In the genomic region with DNA sequence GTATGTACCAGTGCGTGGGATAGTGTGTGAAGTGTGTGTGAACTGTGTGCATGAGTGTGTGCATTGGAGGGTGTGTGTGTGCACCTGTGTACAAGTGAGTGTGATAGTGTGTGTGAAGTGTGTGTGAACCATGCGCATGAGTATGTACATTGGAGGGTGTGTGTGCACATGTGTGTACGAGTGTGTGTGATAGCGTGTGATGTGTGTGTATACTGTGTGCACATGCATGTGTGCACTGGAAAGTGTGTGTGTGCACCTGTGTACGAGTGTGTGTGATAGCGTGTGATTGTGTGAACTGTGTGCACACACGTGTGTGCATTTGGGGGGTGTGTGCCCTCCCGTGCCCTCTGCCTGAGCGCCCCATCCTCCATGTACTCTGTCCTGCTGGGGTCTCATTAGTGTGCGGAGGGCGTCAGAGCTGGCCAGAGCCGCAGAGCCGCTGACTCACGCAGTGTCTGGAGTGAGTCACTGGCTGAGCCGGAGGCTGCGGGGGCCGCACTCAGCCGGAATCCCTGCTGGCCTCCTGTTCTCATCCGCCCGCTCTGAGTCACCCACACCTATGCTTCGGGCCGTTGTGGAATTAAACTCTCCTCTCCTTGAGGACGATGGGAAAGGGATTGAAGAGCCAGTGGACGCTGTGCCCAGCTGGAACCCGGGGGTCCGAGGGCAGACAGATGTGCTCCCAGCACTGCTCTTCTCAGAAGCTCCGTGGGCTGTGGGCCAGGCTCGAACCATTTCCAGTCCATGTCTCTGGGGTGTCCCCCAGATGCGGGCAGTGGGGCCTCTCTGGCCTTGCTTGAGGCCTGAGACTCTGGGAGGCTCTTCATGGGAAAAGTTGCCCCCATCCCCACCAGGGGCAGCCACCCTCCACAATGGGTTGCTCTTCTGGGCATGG, we compare ENCODE assay signal across 9 cellular contexts. TPM values are rescaled to one million over a fixed set of nuclear protein-coding genes. Genes with fewer than 3 reads are reported as not detected.
DNase-seq lines count a peak whose midpoint lies in the region; ATAC-seq, FAIRE-seq and TF ChIP-seq lines count a peak whose summit lies in the region.
"Had no signal": no experiment of that assay in that cellular context is flagged by ENCODE, and none has a peak within 500 bp of the region (broad histone marks: within the 10 kb centered on the region; RNA-seq: fewer than 3 reads in every experiment).

No MANE protein-coding gene starts in this region.

- DNase-seq in HuH-7.5 (ENCODE audit: low spot score) (peak; percentile 71), GM12878 (ENCODE audit: low read depth, low spot score) (no peak), kidney (peak; percentile 86), KG1 (lab: John Stamatoyannopoulos, UW) (no peak), globus pallidus (ENCODE audit: low spot score) (no peak), MM.1S (no peak)
- DNase-seq: activated B cell treated with CpG ODN at 0.5 μM for 24 hours had no signal

- H3K36me3 ChIP-seq in ACC112 (ENCODE audit: insufficient read depth, low read length) = no peaks in the 10 kb centered on the region
- no peaks in the 10 kb centered on the region for H3K36me3 ChIP-seq in GM12878 (ENCODE audit: control insufficient read depth in 2 of 2, insufficient read depth in 2 of 2, low read length in 1 of 2)
- no peaks in the 10 kb centered on the region for H3K36me3 ChIP-seq in kidney (ENCODE audit: control insufficient read depth in 1 of 2, insufficient read depth in 2 of 2, low read length in 2 of 2)
- H3K36me3 ChIP-seq in MM.1S (replicated peaks; ENCODE audit: insufficient read depth, low read length) = no peaks in the 10 kb centered on the region

- H3K4me3 ChIP-seq in ACC112 (ENCODE audit: low read depth, low read length) = peak overlapping the region; percentile 32; the same call in 1 of the 2 replicates
- H3K4me3 ChIP-seq in GM12878 = no peak overlapping the region
- no peak overlapping the region for H3K4me3 ChIP-seq in kidney (ENCODE audit: low read length in 2 of 2)
- no peak overlapping the region for H3K4me3 ChIP-seq in MM.1S (ENCODE audit: low read length)

- POLR2A ChIA-PET in GM12878 (lab: Charles Lee) = no interaction called here

- H3K9me3 ChIP-seq in GM12878 (replicated peaks; ENCODE audit: control insufficient read depth, insufficient read depth, low read length) (no peaks in the 10 kb centered on the region), kidney (ENCODE audit: control insufficient read depth in 1 of 2, low read length in 2 of 2) (no peaks in the 10 kb centered on the region), MM.1S (replicated peaks; ENCODE audit: insufficient read depth, low read length) (no peaks in the 10 kb centered on the region)

- no peak overlapping the region for H3K9ac ChIP-seq in GM12878 (ENCODE audit: control insufficient read depth, insufficient read depth, low read length)
- no peak overlapping the region for H3K9ac ChIP-seq in kidney (ENCODE audit: low read length in 2 of 2)
- no peak overlapping the region for H3K9ac ChIP-seq in MM.1S (ENCODE audit: low read length)

- 75% methylated on average over 29 of the region's 29 CpGs for WGBS in GM12878 (ENCODE audit: insufficient coverage, insufficient replicate concordance, low lambda C conversion rate, missing lambda C conversion rate)

- TF ChIP-seq CTCF in GM12878 (IDR thresholded peaks at IDR 0.05 in 2 of 3, conservative IDR thresholded peaks at IDR 0.05 in 1 of 3; ENCODE audit: control insufficient read depth in 2 of 3, extremely low read depth in 1 of 3, insufficient read depth in 1 of 3, low read depth in 3 of 3, low read length in 3 of 3) (no peak), kidney (IDR thresholded peaks at IDR 0.05; ENCODE audit: borderline replicate concordance, extremely low read depth, insufficient read depth) (no peak), MM.1S (IDR thresholded peaks at IDR 0.05; ENCODE audit: low read length) (no peak)

- H3K27ac ChIP-seq in ACC112 (ENCODE audit: low read depth, low read length) = peak overlapping the region; percentile 84
- H3K27ac ChIP-seq in GM12878 (ENCODE audit: control insufficient read depth, insufficient read depth) = no peak overlapping the region
- H3K27ac ChIP-seq in kidney (ENCODE audit: low read depth in 2 of 2, low read length in 2 of 2) = no peak overlapping the region
- no peak overlapping the region for H3K27ac ChIP-seq in MM.1S (ENCODE audit: low read length)

- in situ Hi-C loops in GM12878 (cut with MboI) = no loop called here

- H3K4me1 ChIP-seq in ACC112 (ENCODE audit: control insufficient read depth, insufficient read depth, low read length, unreplicated experiment) (peaks cover 28% of the 10 kb centered on the region), GM12878 (ENCODE audit: control insufficient read depth, insufficient read depth, low read length) (peaks cover 8% of the 10 kb centered on the region), kidney (ENCODE audit: control insufficient read depth in 1 of 2, insufficient read depth in 1 of 2, low read depth in 1 of 2, low read length in 2 of 2) (peaks cover 0 to 3% of the 10 kb centered on the region in 2 donors), MM.1S (ENCODE audit: low read length) (no peaks in the 10 kb centered on the region)

- H4K20me1 ChIP-seq in GM12878 (ENCODE audit: control insufficient read depth, insufficient read depth) (peaks cover 5% of the 10 kb centered on the region; the same call in 1 of the 2 replicates), MM.1S (ENCODE audit: insufficient read depth, low read length) (no peaks in the 10 kb centered on the region)

- H3K79me2 ChIP-seq in ACC112 (ENCODE audit: control insufficient read depth, insufficient read depth, low read length, unreplicated experiment) (no peaks in the 10 kb centered on the region), GM12878 (ENCODE audit: control insufficient read depth, insufficient read depth, low read length) (no peaks in the 10 kb centered on the region), MM.1S (ENCODE audit: low read length) (no peaks in the 10 kb centered on the region)

- TF ChIP-seq EP300 in GM12878 (IDR thresholded peaks at IDR 0.05; ENCODE audit: borderline replicate concordance in 1 of 2, control insufficient read depth in 1 of 2, low read depth in 2 of 2, low read length in 2 of 2) = no peak

- TF ChIP-seq RAD21 in GM12878 (IDR thresholded peaks at IDR 0.05; ENCODE audit: insufficient read depth, low read depth, low read length) = no peak

- ATAC-seq in GM12878 (no peak), HG03135 (IDR thresholded peaks at IDR 0.05; ENCODE audit: unreplicated experiment) (no peak)

- SMC1A ChIA-PET in GM12878 (lab: Charles Lee; ENCODE audit: uncharacterized antibody, unreplicated experiment) = no interaction called here

- intact Hi-C loops in GM12878 (cut with micrococcal nuclease; ENCODE audit: unreplicated experiment) (no loop called here), kidney (cut with DNase I) (no loop called here)

- FAIRE-seq in GM12878 (lab: Jason Lieb, UNC) (no peak), kidney (lab: Jason Lieb, UNC) (no peak)

- CTCF ChIA-PET in GM12878 (lab: Yijun Ruan, JAX) = no interaction called here

- RAD21 ChIA-PET in GM12878 (lab: Charles Lee; ENCODE audit: unreplicated experiment) = no interaction called here

- H3F3A ChIP-seq in MM.1S (ENCODE audit: insufficient read depth, low read length) = no peaks in the 10 kb centered on the region

- H3K9me2 ChIP-seq in MM.1S (replicated peaks; ENCODE audit: insufficient read depth, low read length) = no peaks in the 10 kb centered on the region

- TF ChIP-seq POLR2A in GM12878 (IDR thresholded peaks at IDR 0.05; ENCODE audit: low read depth, low read length) = no peak

- H3K4me2 ChIP-seq in GM12878 (ENCODE audit: control insufficient read depth, insufficient read depth) (no peak overlapping the region), MM.1S (ENCODE audit: low read depth, low read length) (no peak overlapping the region)

- no TSS peak for BruUV-seq in GM12878 (replicated peaks; lab: Mats Ljungman, UMichigan)

- peak overlapping the region; percentile 88 for H2AFZ ChIP-seq in ACC112 (ENCODE audit: low read length, unreplicated experiment)
- H2AFZ ChIP-seq in GM12878 (ENCODE audit: control insufficient read depth, low read depth, low read length) = no peak overlapping the region
- no peak overlapping the region for H2AFZ ChIP-seq in MM.1S (ENCODE audit: low read length)

- H3K27me3 ChIP-seq in ACC112 (ENCODE audit: insufficient read depth, low read length) = no peaks in the 10 kb centered on the region
- H3K27me3 ChIP-seq in GM12878 (replicated peaks in 1 of 2; ENCODE audit: control insufficient read depth in 2 of 2, insufficient read depth in 2 of 2, low read length in 1 of 2) = peaks cover 0 to 3% of the 10 kb centered on the region in 2 experiments; a peak in 2 of 4 replicates
- H3K27me3 ChIP-seq in MM.1S (replicated peaks; ENCODE audit: insufficient read depth, low read length) = peaks cover 100% of the 10 kb centered on the region

RNA-seq across cellular contexts. Expression of a gene that starts 27.3 kb away (rescaled TPM):
- total RNA-seq in GM12878 (2013; cell fraction: nucleolus; rRNA removed) = 111 and 113 TPM in 2 replicates
- total RNA-seq in GM12878 (2014; rRNA removed) (18.7 and 22.8 TPM in 2 replicates), GM12878 (2014; rRNA removed; fragmentation: Illumina TruSeq; extraction: Trizol) (21.7 and 22.4 TPM in 2 replicates), GM12878 (2021) (44.9 and 49.4 TPM in 2 replicates), kidney (60.7 TPM)
- 36.0 TPM for polyA plus RNA-seq in GM12878 (2011; ENCODE audit: low read depth)
- polyA plus RNA-seq in GM12878 (2011; rRNA removed) (66.6 and 83.2 TPM in 2 replicates), GM12878 (2014; fragmentation: Illumina TruSeq; extraction: Trizol) (54.4 and 66.8 TPM in 2 replicates), GM12878 (2014; fragmentation: Nextera tagmentation; extraction: Ambion mirVana) (10 to 100 TPM in 1 of 2 experiments, 1 to 10 TPM in 1; 6.3 to 11.1 TPM), GM12878 (2014; rRNA removed) (64.3 and 68.4 TPM in 2 replicates), GM12878 (2016; fragmentation: Nextera tagmentation; extraction: Ambion mirVana) (10 to 100 TPM; 34.9 to 36.7 TPM), kidney (ENCODE audit: insufficient read depth, low read depth, low replicate concordance) (20.6 TPM)
- polyA plus RNA-seq in GM12878 (2011; cell fraction: cytosol; rRNA removed) = 46.1 and 49.4 TPM in 2 replicates
- 110 and 121 TPM in 2 replicates for polyA plus RNA-seq in GM12878 (2011; cell fraction: nucleus; rRNA removed)
- polyA plus RNA-seq in GM12878 (2012) = 51.8 and 60.4 TPM in 2 replicates
- 24.7 and 43.2 TPM in 2 replicates for polyA minus RNA-seq in GM12878 (2011; rRNA and poly(A)+ RNA removed)
- polyA minus RNA-seq in GM12878 (2011; cell fraction: cytosol; rRNA and poly(A)+ RNA removed) = 8.6 and 18.4 TPM in 2 replicates
- 21.6 and 32.1 TPM in 2 replicates for polyA minus RNA-seq in GM12878 (2011; cell fraction: nucleus; rRNA and poly(A)+ RNA removed)

Comparison
In these comparisons a context has a peak if more than half of its experiments do, and no peak if none do; other contexts are left out.
1. DNase-seq: peak in HuH-7.5 (single experiment) and kidney (single experiment); none in GM12878 (single experiment), KG1 (single experiment), globus pallidus (single experiment) and MM.1S (single experiment).